31 cellular contexts compared by ENCODE assay signal in the genomic region with DNA sequence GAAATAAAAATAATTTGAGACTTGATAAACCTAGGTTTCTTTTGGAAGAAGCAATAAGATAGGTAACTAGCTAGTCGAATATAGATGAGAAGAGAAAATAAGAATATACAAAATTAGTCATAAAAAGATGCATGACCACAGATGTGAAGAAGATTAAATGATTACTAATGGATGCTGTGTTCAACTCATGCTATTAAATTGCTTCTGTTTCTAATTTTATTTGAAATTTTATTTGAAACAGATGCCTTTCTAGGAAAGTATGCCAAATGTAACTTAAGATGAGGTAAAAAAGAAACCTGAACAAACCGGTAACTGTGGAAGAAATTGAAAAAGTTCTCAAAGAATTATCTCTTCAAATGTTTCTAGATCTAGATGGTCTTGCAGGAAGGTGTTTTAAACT.
"Had no signal": no experiment of that assay in that cellular context is flagged by ENCODE, and none has a peak within 500 bp of the region (broad histone marks: within the 10 kb centered on the region; RNA-seq: fewer than 3 reads in every experiment).

No MANE protein-coding gene starts in this region.

- H3K36me3 Mint-ChIP-seq: activated CD4-positive, alpha-beta memory T cell treated with anti-CD3 and anti-CD28 coated beads for 36 hours; activated CD8-positive, alpha-beta memory T cell treated with anti-CD3 and anti-CD28 coated beads, Interleukin-2, amount 10 ng/mL, durations not matched to agents 7 days and 5 days; activated naive CD4-positive, alpha-beta T cell treated with anti-CD3 and anti-CD28 coated beads, Interleukin-2, amount 10 ng/mL, durations not matched to agents 7 days and 5 days; activated naive CD4-positive, alpha-beta T cell treated with anti-CD3 and anti-CD28 coated beads, Interleukin-2, amount 50 U/mL, for 72 hours; activated naive CD8-positive, alpha-beta T cell treated with anti-CD3 and anti-CD28 coated beads, Interleukin-2, amount 10 ng/mL, durations not matched to agents 7 days and 5 days had no signal

- H3K27ac Mint-ChIP-seq: activated CD4-positive, alpha-beta memory T cell treated with anti-CD3 and anti-CD28 coated beads for 36 hours; activated CD4-positive, alpha-beta T cell treated with anti-CD3 and anti-CD28 coated beads for 36 hours; activated CD4-positive, alpha-beta T cell treated with anti-CD3 and anti-CD28 coated beads, Interleukin-2, amount 10 ng/mL, durations not matched to agents 24 days and 14 days; activated CD8-positive, alpha-beta memory T cell treated with anti-CD3 and anti-CD28 coated beads, Interleukin-2, amount 10 ng/mL, durations not matched to agents 7 days and 5 days; activated CD8-positive, alpha-beta T cell treated with anti-CD3 and anti-CD28 coated beads, Interleukin-2, amount 10 ng/mL, durations not matched to agents 7 days and 5 days; activated naive CD4-positive, alpha-beta T cell treated with anti-CD3 and anti-CD28 coated beads, Interleukin-2, amount 10 ng/mL, durations not matched to agents 7 days and 5 days; activated naive CD8-positive, alpha-beta T cell treated with anti-CD3 and anti-CD28 coated beads, Interleukin-2, amount 10 ng/mL, durations not matched to agents 7 days and 5 days; activated T-helper 1 cell treated with anti-CD3 and anti-CD28 coated beads, Interleukin-12 subunit alpha, Interleukin-12 subunit beta, Interleukin-2, Interleukin-4 antibody, amounts not matched to agents 30 ng/mL and 10 ng/mL and 1 ng/mL, durations not matched to agents 14 hours and 24 hours and 36 hours; activated T-helper 2 cell treated with anti-CD3 and anti-CD28 coated beads, Interferon-gamma antibody, Interleukin-2, Interleukin-4, amounts not matched to agents 10 μg/mL and 5 μg/mL and 100 μg/mL, durations not matched to agents 14 hours and 24 hours and 36 hours; dendritic cell treated with granulocyte-macrophage colony-stimulating factor and Interleukin-4, amounts not matched to agents 40 ng/mL and 50 ng/mL, for 4 days; endodermal cell had no signal

- ATAC-seq: activated CD4-positive, alpha-beta T cell treated with anti-CD3 and anti-CD28 coated beads for 36 hours; activated CD8-positive, alpha-beta memory T cell treated with anti-CD3 and anti-CD28 coated beads, Interleukin-2, amount 10 ng/mL, durations not matched to agents 7 days and 5 days; activated CD8-positive, alpha-beta T cell treated with anti-CD3 and anti-CD28 coated beads, Interleukin-2, amount 10 ng/mL, durations not matched to agents 7 days and 5 days; activated naive CD4-positive, alpha-beta T cell treated with anti-CD3 and anti-CD28 coated beads, Interleukin-2, amount 50 U/mL, for 72 hours had no signal

- H3K9me3 Mint-ChIP-seq: activated CD4-positive, alpha-beta memory T cell treated with anti-CD3 and anti-CD28 coated beads for 36 hours; activated CD4-positive, alpha-beta T cell treated with anti-CD3 and anti-CD28 coated beads, Interleukin-2, amount 10 ng/mL, durations not matched to agents 24 days and 14 days; activated naive CD4-positive, alpha-beta T cell treated with anti-CD3 and anti-CD28 coated beads, Interleukin-2, amount 10 ng/mL, durations not matched to agents 7 days and 5 days; activated naive CD4-positive, alpha-beta T cell treated with anti-CD3 and anti-CD28 coated beads, Interleukin-2, amount 50 U/mL, for 72 hours; activated naive CD8-positive, alpha-beta T cell treated with anti-CD3 and anti-CD28 coated beads, Interleukin-2, amount 10 ng/mL, durations not matched to agents 7 days and 5 days; activated T-helper 1 cell treated with anti-CD3 and anti-CD28 coated beads, Interleukin-12 subunit alpha, Interleukin-12 subunit beta, Interleukin-2, Interleukin-4 antibody, amounts not matched to agents 30 ng/mL and 10 ng/mL and 1 ng/mL, durations not matched to agents 14 hours and 24 hours and 36 hours; activated T-helper 2 cell treated with anti-CD3 and anti-CD28 coated beads, Interferon-gamma antibody, Interleukin-2, Interleukin-4, amounts not matched to agents 10 μg/mL and 5 μg/mL and 100 μg/mL, durations not matched to agents 14 hours and 24 hours and 36 hours; dendritic cell treated with granulocyte-macrophage colony-stimulating factor and Interleukin-4, amounts not matched to agents 40 ng/mL and 50 ng/mL, for 4 days; endodermal cell had no signal

- H3K4me1 ChIP-seq: ascending aorta, breast epithelium had no signal

- H3K27me3 Mint-ChIP-seq: activated CD4-positive, alpha-beta memory T cell treated with anti-CD3 and anti-CD28 coated beads for 36 hours; activated CD4-positive, alpha-beta T cell treated with anti-CD3 and anti-CD28 coated beads for 36 hours; activated CD8-positive, alpha-beta memory T cell treated with anti-CD3 and anti-CD28 coated beads, Interleukin-2, amount 10 ng/mL, durations not matched to agents 7 days and 5 days; activated naive CD4-positive, alpha-beta T cell treated with anti-CD3 and anti-CD28 coated beads, Interleukin-2, amount 10 ng/mL, durations not matched to agents 7 days and 5 days; dendritic cell treated with granulocyte-macrophage colony-stimulating factor and Interleukin-4, amounts not matched to agents 40 ng/mL and 50 ng/mL, for 4 days had no signal

- FAIRE-seq: frontal cortex had no signal

- H3K4me1 Mint-ChIP-seq: activated CD4-positive, alpha-beta T cell treated with anti-CD3 and anti-CD28 coated beads for 36 hours; activated CD4-positive, alpha-beta T cell treated with anti-CD3 and anti-CD28 coated beads, Interleukin-2, amount 10 ng/mL, durations not matched to agents 24 days and 14 days; activated CD8-positive, alpha-beta memory T cell treated with anti-CD3 and anti-CD28 coated beads, Interleukin-2, amount 10 ng/mL, durations not matched to agents 7 days and 5 days; activated naive CD4-positive, alpha-beta T cell treated with anti-CD3 and anti-CD28 coated beads, Interleukin-2, amount 10 ng/mL, durations not matched to agents 7 days and 5 days; activated naive CD8-positive, alpha-beta T cell treated with anti-CD3 and anti-CD28 coated beads, Interleukin-2, amount 10 ng/mL, durations not matched to agents 7 days and 5 days; brain; endodermal cell had no signal

- H3K4me3 ChIP-seq: ascending aorta, breast epithelium, cardiac muscle cell, coronary artery, dorsolateral prefrontal cortex, esophagus muscularis mucosa had no signal

- H3K4me3 Mint-ChIP-seq: activated CD4-positive, alpha-beta memory T cell treated with anti-CD3 and anti-CD28 coated beads for 36 hours; activated CD4-positive, alpha-beta T cell treated with anti-CD3 and anti-CD28 coated beads for 36 hours; activated CD4-positive, alpha-beta T cell treated with anti-CD3 and anti-CD28 coated beads, Interleukin-2, amount 10 ng/mL, durations not matched to agents 24 days and 14 days; activated CD8-positive, alpha-beta memory T cell treated with anti-CD3 and anti-CD28 coated beads, Interleukin-2, amount 10 ng/mL, durations not matched to agents 7 days and 5 days; activated CD8-positive, alpha-beta T cell treated with anti-CD3 and anti-CD28 coated beads, Interleukin-2, amount 10 ng/mL, durations not matched to agents 7 days and 5 days; activated naive CD4-positive, alpha-beta T cell treated with anti-CD3 and anti-CD28 coated beads, Interleukin-2, amount 10 ng/mL, durations not matched to agents 7 days and 5 days; activated naive CD8-positive, alpha-beta T cell treated with anti-CD3 and anti-CD28 coated beads, Interleukin-2, amount 10 ng/mL, durations not matched to agents 7 days and 5 days; activated T-helper 1 cell treated with anti-CD3 and anti-CD28 coated beads, Interleukin-12 subunit alpha, Interleukin-12 subunit beta, Interleukin-2, Interleukin-4 antibody, amounts not matched to agents 30 ng/mL and 10 ng/mL and 1 ng/mL, durations not matched to agents 14 hours and 24 hours and 36 hours; dendritic cell treated with granulocyte-macrophage colony-stimulating factor and Interleukin-4, amounts not matched to agents 40 ng/mL and 50 ng/mL, for 4 days; endodermal cell had no signal

- H3K27ac ChIP-seq: ascending aorta, breast epithelium, cardiac muscle cell, coronary artery, dorsolateral prefrontal cortex, esophagus muscularis mucosa had no signal

- DNase-seq: activated CD4-positive, alpha-beta memory T cell treated with anti-CD3 and anti-CD28 coated beads for 36 hours; activated CD4-positive, alpha-beta T cell treated with anti-CD3 and anti-CD28 coated beads for 36 hours; activated CD4-positive, alpha-beta T cell treated with anti-CD3 and anti-CD28 coated beads, Interleukin-2, amount 10 ng/mL, durations not matched to agents 24 days and 14 days; activated CD4-positive, CD25-positive, alpha-beta regulatory T cell; activated CD4-positive, CD25-positive, alpha-beta regulatory T cell treated with anti-CD3 and anti-CD28 coated beads, Interleukin-2, amount 50 U/mL, for 72 hours; activated CD8-positive, alpha-beta memory T cell treated with anti-CD3 and anti-CD28 coated beads, Interleukin-2, amount 10 ng/mL, durations not matched to agents 7 days and 5 days; activated CD8-positive, alpha-beta memory T cell treated with anti-CD3 and anti-CD28 coated beads, Interleukin-2, amount 50 U/mL, for 4 hours; activated CD8-positive, alpha-beta T cell treated with anti-CD3 and anti-CD28 coated beads, Interleukin-2, amount 10 ng/mL, durations not matched to agents 7 days and 5 days; activated gamma-delta T cell; activated naive CD4-positive, alpha-beta T cell; activated naive CD4-positive, alpha-beta T cell treated with anti-CD3 and anti-CD28 coated beads, Interleukin-2, amount 10 ng/mL, durations not matched to agents 7 days and 5 days; activated naive CD8-positive, alpha-beta T cell treated with anti-CD3 and anti-CD28 coated beads, Interleukin-2, amount 10 ng/mL, durations not matched to agents 7 days and 5 days; activated T-cell treated with anti-CD3 and anti-CD28 coated beads, Interleukin-2, amount 50 U/mL, for 1 hour; activated T-cell treated with anti-CD3 and anti-CD28 coated beads, Interleukin-2, amount 50 U/mL, for 48 hours; central memory CD4-positive, alpha-beta T cell; dorsolateral prefrontal cortex; effector memory CD4-positive, alpha-beta T cell; endodermal cell; hippocampal formation; T-helper 2 cell had no signal

- H3K9me3 ChIP-seq: breast epithelium, esophagus muscularis mucosa had no signal
